Comparison of ENCODE assay signal across 2 cellular contexts in genomic region chr7:2821161-2821841, GRCh38.
TF ChIP-seq lines count a peak whose summit lies in the region.

No MANE protein-coding gene starts in this region.

TF ChIP-seq in H1, 55 proteins besides CTCF, POLR2A, EP300 and RAD21 (continues in another document):
- TF ChIP-seq SAP30 (IDR thresholded peaks at IDR 0.05; ENCODE audit: insufficient read depth, insufficient replicate concordance, low read length) (no peak), SUZ12 (IDR thresholded peaks at IDR 0.05; ENCODE audit: low read length) (no peak), CEBPB (IDR thresholded peaks at IDR 0.05; ENCODE audit: low read depth, low read length) (no peak), BCL11A (IDR thresholded peaks at IDR 0.05; ENCODE audit: low read depth in 2 of 2, low read length in 2 of 2) (no peak), NANOG (IDR thresholded peaks at IDR 0.05; ENCODE audit: insufficient read depth, low read depth, low read length, poor library complexity, severe bottlenecking) (peak; percentile 87), E2F6 (IDR thresholded peaks at IDR 0.05) (no peak), GABPA (IDR thresholded peaks at IDR 0.05; ENCODE audit: borderline replicate concordance, insufficient read depth, low read length) (no peak), SIRT6 (IDR thresholded peaks at IDR 0.05; ENCODE audit: low read length) (no peak), POU5F1 (IDR thresholded peaks at IDR 0.05; ENCODE audit: low read depth, low read length) (no peak), KDM4A (IDR thresholded peaks at IDR 0.05; ENCODE audit: low read depth, low read length, severe bottlenecking) (no peak), NRF1 (IDR thresholded peaks at IDR 0.05; ENCODE audit: low read depth, low read length) (no peak), TEAD4 (IDR thresholded peaks at IDR 0.05; ENCODE audit: low read depth, low read length) (no peak), SP2 (IDR thresholded peaks at IDR 0.05; ENCODE audit: low read length) (no peak), KDM1A (IDR thresholded peaks at IDR 0.05; ENCODE audit: borderline replicate concordance, low read length) (no peak), HDAC6 (IDR thresholded peaks at IDR 0.05; ENCODE audit: low read depth, low read length) (no peak), ZNF274 (IDR thresholded peaks at IDR 0.05; ENCODE audit: borderline replicate concordance, extremely low read depth, low read length) (no peak), TAF1 (IDR thresholded peaks at IDR 0.05; ENCODE audit: low read depth, low read length) (peak; percentile 34; the same call in 1 of the 2 replicates), ATF3 (IDR thresholded peaks at IDR 0.05; ENCODE audit: insufficient read depth, low read depth, low read length) (no peak), MAFK (IDR thresholded peaks at IDR 0.05; ENCODE audit: low read depth, low read length) (0 out of 2 replicates have a peak, but pooled peaks have one; percentile 9), CHD1 (IDR thresholded peaks at IDR 0.05; ENCODE audit: low read depth, low read length) (no peak), CREB1 (IDR thresholded peaks at IDR 0.05) (no peak), SIN3A (conservative IDR thresholded peaks at IDR 0.05 in 1 of 2, IDR thresholded peaks at IDR 0.05 in 1 of 2; ENCODE audit: low read depth in 1 of 2, low read length in 2 of 2) (peak in 1 of 2 experiments; percentile 17; a peak in 2 of 4 replicates), RFX5 (IDR thresholded peaks at IDR 0.05; ENCODE audit: borderline replicate concordance, low read depth, low read length) (no peak), RBBP5 (IDR thresholded peaks at IDR 0.05; ENCODE audit: borderline replicate concordance, low read depth, low read length) (no peak), HDAC2 (IDR thresholded peaks at IDR 0.05; ENCODE audit: borderline replicate concordance in 1 of 2, low read depth in 2 of 2, low read length in 2 of 2) (peak; percentile 44 to 71; a peak in 2 of 4 replicates), RXRA (IDR thresholded peaks at IDR 0.05; ENCODE audit: insufficient read depth, low read depth, low read length) (no peak), TAF7 (optimal IDR thresholded peaks at IDR 0.05; ENCODE audit: borderline replicate concordance, low read depth, low read length) (peak; percentile 36)

TF ChIP-seq in neural cell, 6 proteins besides CTCF, POLR2A, EP300 and RAD21:
- TF ChIP-seq POLR2AphosphoS5 (IDR thresholded peaks at IDR 0.05) (peak; percentile 12), SMC3 (conservative IDR thresholded peaks at IDR 0.05; ENCODE audit: poor library complexity) (peak; percentile 54), MXI1 (conservative IDR thresholded peaks at IDR 0.05; ENCODE audit: poor library complexity, severe bottlenecking) (no peak)
